1 cellular context compared by ENCODE assay signal in the genomic region with DNA sequence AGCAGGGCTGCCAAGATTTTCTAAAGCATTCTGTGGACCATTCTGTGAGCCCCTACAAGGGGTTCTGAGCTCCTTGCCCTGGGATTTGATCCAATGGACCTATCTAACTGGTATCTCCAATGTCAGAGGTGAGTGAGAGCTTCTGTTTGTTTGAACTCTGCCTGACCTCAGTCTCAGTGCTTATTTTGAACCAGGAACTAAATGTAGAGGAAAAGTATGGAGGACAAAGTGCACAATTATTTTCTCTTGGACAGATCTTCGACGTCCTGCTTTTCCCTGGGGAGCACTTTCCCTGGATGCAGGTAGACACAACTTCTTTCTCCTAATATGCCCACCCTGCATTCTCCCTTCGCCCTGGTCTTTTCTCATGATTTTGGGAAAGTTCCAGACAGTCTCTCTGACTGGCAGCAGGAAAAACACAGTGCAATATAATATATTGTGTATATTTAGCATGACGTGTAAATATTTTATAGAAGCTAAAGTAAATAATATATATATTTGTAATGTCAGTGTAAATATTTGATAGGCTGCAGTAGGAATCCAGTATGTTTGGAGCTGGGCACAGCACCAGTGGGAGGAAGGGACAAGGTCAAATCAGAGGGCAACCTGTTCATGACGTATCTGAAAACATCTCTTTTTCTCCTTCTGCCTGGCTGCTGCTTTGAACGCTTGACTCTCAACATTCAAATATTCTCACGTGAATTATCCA.
TF ChIP-seq lines count a peak whose summit lies in the region.

No MANE protein-coding gene starts in this region.

TF ChIP-seq in liver, 16 proteins besides CTCF, POLR2A, EP300 and RAD21 (continued from another document):
- TF ChIP-seq, protein P1, sequence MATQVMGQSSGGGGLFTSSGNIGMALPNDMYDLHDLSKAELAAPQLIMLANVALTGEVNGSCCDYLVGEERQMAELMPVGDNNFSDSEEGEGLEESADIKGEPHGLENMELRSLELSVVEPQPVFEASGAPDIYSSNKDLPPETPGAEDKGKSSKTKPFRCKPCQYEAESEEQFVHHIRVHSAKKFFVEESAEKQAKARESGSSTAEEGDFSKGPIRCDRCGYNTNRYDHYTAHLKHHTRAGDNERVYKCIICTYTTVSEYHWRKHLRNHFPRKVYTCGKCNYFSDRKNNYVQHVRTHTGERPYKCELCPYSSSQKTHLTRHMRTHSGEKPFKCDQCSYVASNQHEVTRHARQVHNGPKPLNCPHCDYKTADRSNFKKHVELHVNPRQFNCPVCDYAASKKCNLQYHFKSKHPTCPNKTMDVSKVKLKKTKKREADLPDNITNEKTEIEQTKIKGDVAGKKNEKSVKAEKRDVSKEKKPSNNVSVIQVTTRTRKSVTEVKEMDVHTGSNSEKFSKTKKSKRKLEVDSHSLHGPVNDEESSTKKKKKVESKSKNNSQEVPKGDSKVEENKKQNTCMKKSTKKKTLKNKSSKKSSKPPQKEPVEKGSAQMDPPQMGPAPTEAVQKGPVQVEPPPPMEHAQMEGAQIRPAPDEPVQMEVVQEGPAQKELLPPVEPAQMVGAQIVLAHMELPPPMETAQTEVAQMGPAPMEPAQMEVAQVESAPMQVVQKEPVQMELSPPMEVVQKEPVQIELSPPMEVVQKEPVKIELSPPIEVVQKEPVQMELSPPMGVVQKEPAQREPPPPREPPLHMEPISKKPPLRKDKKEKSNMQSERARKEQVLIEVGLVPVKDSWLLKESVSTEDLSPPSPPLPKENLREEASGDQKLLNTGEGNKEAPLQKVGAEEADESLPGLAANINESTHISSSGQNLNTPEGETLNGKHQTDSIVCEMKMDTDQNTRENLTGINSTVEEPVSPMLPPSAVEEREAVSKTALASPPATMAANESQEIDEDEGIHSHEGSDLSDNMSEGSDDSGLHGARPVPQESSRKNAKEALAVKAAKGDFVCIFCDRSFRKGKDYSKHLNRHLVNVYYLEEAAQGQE (IDR thresholded peaks at IDR 0.05), result peak; percentile 18
- TF ChIP-seq GABPA (IDR thresholded peaks at IDR 0.05 in 1 of 2, conservative IDR thresholded peaks at IDR 0.05 in 1 of 2), result no peak
- no peak for TF ChIP-seq TAF1 (conservative IDR thresholded peaks at IDR 0.05)
- TF ChIP-seq JUND (IDR thresholded peaks at IDR 0.05), result peak in 1 of 2 donors; percentile 18
- TF ChIP-seq SP1 (IDR thresholded peaks at IDR 0.05), result peak; percentile 78
- no peak for TF ChIP-seq ATF3 (IDR thresholded peaks at IDR 0.05)
- TF ChIP-seq FOXA1 (IDR thresholded peaks at IDR 0.05), result no peak
- TF ChIP-seq EGR1 (IDR thresholded peaks at IDR 0.05; ENCODE audit: low read depth in 2 of 2), result no peak
- TF ChIP-seq HNF4G (IDR thresholded peaks at IDR 0.05), result peak; percentile 31
- no peak for TF ChIP-seq NR2F2 (IDR thresholded peaks at IDR 0.05)
- peak; percentile 33 for TF ChIP-seq YY1 (IDR thresholded peaks at IDR 0.05)
- TF ChIP-seq, protein P2, sequence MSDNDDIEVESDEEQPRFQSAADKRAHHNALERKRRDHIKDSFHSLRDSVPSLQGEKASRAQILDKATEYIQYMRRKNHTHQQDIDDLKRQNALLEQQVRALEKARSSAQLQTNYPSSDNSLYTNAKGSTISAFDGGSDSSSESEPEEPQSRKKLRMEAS (IDR thresholded peaks at IDR 0.05), result no peak
- peak; percentile 88 to 90 for TF ChIP-seq RXRA (IDR thresholded peaks at IDR 0.05)
- peak; percentile 75 to 76 for TF ChIP-seq HNF4A (conservative IDR thresholded peaks at IDR 0.05)
- TF ChIP-seq ZBTB33 (IDR thresholded peaks at IDR 0.05), result no peak
